16 cellular contexts compared by ENCODE assay signal in the genomic region with DNA sequence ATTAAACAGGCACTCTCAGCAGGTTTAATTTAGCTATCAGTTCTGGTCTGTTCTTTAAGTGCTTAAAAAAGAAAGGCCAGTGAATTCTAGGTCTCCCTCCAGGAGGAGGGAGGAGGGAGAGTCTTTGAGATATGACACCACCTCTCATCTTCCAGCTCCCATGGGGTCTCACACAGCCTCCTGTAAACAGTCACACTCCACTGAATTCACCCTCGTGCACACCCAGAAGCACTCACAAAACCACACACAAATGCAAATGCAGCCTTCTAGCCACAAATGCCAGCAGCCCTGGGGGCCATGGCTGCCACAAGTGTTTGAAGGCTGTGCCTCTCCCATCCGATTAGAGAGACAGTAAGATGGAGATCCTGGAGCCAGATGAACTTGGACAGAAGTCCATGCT.
DNase-seq lines count a peak whose midpoint lies in the region; ATAC-seq lines count a peak whose summit lies in the region.
"Had no signal": no experiment of that assay in that cellular context is flagged by ENCODE, and none has a peak within 500 bp of the region (broad histone marks: within the 10 kb centered on the region; RNA-seq: fewer than 3 reads in every experiment).

No MANE protein-coding gene starts in this region.

- H3K27me3 Mint-ChIP-seq in memory B cell = peaks cover 10% of the 10 kb centered on the region

- H3K36me3 Mint-ChIP-seq in memory B cell = peaks cover 4% of the 10 kb centered on the region
- H3K36me3 Mint-ChIP-seq: CD8-positive, alpha-beta T cell had no signal

- no peaks in the 10 kb centered on the region for H3K27me3 ChIP-seq in BLaER1 treated with 17β-estradiol and CSF1 and Interleukin-3, amounts not matched to agents 10 nM and 100 nM

- peaks cover 15% of the 10 kb centered on the region for H3K4me1 Mint-ChIP-seq in memory B cell

- H3K4me3 ChIP-seq in BLaER1 treated with 17β-estradiol and CSF1 and Interleukin-3, amounts not matched to agents 10 nM and 100 nM = no peak overlapping the region

- ATAC-seq in memory B cell (ENCODE audit: low read depth) = peak; percentile 94
- ATAC-seq: CD8-positive, alpha-beta T cell; HepG2; SK-N-SH treated with all-trans-retinoic acid at 6 μM for 48 hours had no signal

- H3K4me3 Mint-ChIP-seq in memory B cell = no peak overlapping the region
- H3K4me3 Mint-ChIP-seq: CD8-positive, alpha-beta T cell had no signal

- no peaks in the 10 kb centered on the region for H3K36me3 ChIP-seq in BLaER1 treated with 17β-estradiol and CSF1 and Interleukin-3, amounts not matched to agents 10 nM and 100 nM

- H4K20me1 ChIP-seq in BLaER1 treated with 17β-estradiol and CSF1 and Interleukin-3, amounts not matched to agents 10 nM and 100 nM = peaks cover 0 to 42% (median 13%) of the 10 kb centered on the region in 11 experiments; a peak in 11 of 22 replicates

- H3K9ac ChIP-seq in BLaER1 treated with 17β-estradiol and CSF1 and Interleukin-3, amounts not matched to agents 10 nM and 100 nM = no peak overlapping the region
- H3K9ac ChIP-seq: KMS-11 had no signal

- no peak overlapping the region for H3K27ac ChIP-seq in BLaER1 treated with 17β-estradiol and CSF1 and Interleukin-3, amounts not matched to agents 10 nM and 100 nM
- H3K27ac ChIP-seq: KMS-11 had no signal

- no peaks in the 10 kb centered on the region for H3K9me3 ChIP-seq in BLaER1 treated with 17β-estradiol and CSF1 and Interleukin-3, amounts not matched to agents 10 nM and 100 nM (replicated peaks in 1 of 11)

- peak; percentile 36 for DNase-seq in NCI-H1436 treated with DMSO at 0.1 percent for 48 hours (lab: John Stamatoyannopoulos, UW)
- peak; percentile 17 for DNase-seq in NCI-H345 (lab: John Stamatoyannopoulos, UW)
- DNase-seq in memory B cell (ENCODE audit: low spot score in 2 of 2) = no peak
- no peak for DNase-seq in activated gamma-delta T cell (lab: John Stamatoyannopoulos, UW)
- no peak for DNase-seq in NCI-H1048 (lab: John Stamatoyannopoulos, UW)
- DNase-seq in OCI-M2 (lab: John Stamatoyannopoulos, UW; ENCODE audit: unreplicated experiment) = no peak
- DNase-seq: AML-193; CD8-positive, alpha-beta T cell; GOT3; NCI-H146; NCI-H774; SHP77 had no signal

- H3K4me1 ChIP-seq in BLaER1 treated with 17β-estradiol and CSF1 and Interleukin-3, amounts not matched to agents 10 nM and 100 nM = peaks cover 0 to 47% (median 30%) of the 10 kb centered on the region in 10 experiments; a peak in 16 of 20 replicates

- no peak overlapping the region for H3K27ac Mint-ChIP-seq in memory B cell
- H3K27ac Mint-ChIP-seq: CD8-positive, alpha-beta T cell had no signal

- H3K4me2 ChIP-seq in BLaER1 treated with 17β-estradiol and CSF1 and Interleukin-3, amounts not matched to agents 10 nM and 100 nM = peak overlapping the region in 9 of 11 experiments; percentile 35 to 85 (median 70); a peak in 17 of 22 replicates
- H3K4me2 ChIP-seq: KMS-11 had no signal

- H3K9me3 Mint-ChIP-seq in memory B cell = peaks cover 4% of the 10 kb centered on the region
- H3K9me3 Mint-ChIP-seq: CD8-positive, alpha-beta T cell had no signal

Comparison
In these comparisons a context has a peak if more than half of its experiments do, and no peak if none do; other contexts are left out.
1. DNase-seq: peak in NCI-H1436 treated with DMSO at 0.1 percent for 48 hours (single experiment) and NCI-H345 (single experiment); none in memory B cell (0 of 2), activated gamma-delta T cell (single experiment), NCI-H1048 (single experiment) and OCI-M2 (single experiment).